Comparison of ENCODE assay signal across 16 cellular contexts in the genomic region with DNA sequence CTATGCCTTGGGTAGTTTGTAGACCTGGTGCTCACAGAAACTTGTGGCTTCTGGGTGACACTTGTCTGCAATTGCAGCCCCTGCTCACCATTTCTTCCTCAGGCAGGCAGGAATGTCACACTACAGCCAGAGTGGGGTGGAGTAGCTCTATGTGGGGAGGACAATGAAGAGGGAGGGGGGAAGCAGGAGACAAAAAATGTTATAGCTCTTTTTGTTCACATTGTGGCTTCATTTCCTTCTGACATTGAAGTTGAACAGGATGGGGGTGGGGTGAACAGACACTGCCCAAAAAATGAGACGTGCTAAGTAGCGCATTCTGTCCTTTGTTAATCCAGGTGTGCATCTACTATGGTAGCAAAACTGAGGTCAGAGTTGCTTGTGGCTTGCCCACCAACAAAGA. TPM values are rescaled to one million over a fixed set of nuclear protein-coding genes. Genes with fewer than 3 reads are reported as not detected.
DNase-seq lines count a peak whose midpoint lies in the region; ATAC-seq and TF ChIP-seq lines count a peak whose summit lies in the region.
"Had no signal": no experiment of that assay in that cellular context is flagged by ENCODE, and none has a peak within 500 bp of the region (broad histone marks: within the 10 kb centered on the region; RNA-seq: fewer than 3 reads in every experiment).

A gene with protein sequence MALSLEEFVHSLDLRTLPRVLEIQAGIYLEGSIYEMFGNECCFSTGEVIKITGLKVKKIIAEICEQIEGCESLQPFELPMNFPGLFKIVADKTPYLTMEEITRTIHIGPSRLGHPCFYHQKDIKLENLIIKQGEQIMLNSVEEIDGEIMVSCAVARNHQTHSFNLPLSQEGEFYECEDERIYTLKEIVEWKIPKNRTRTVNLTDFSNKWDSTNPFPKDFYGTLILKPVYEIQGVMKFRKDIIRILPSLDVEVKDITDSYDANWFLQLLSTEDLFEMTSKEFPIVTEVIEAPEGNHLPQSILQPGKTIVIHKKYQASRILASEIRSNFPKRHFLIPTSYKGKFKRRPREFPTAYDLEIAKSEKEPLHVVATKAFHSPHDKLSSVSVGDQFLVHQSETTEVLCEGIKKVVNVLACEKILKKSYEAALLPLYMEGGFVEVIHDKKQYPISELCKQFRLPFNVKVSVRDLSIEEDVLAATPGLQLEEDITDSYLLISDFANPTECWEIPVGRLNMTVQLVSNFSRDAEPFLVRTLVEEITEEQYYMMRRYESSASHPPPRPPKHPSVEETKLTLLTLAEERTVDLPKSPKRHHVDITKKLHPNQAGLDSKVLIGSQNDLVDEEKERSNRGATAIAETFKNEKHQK (minus strand): TSS at position 124 of the 400 bp plus-strand sequence. CDS start 126 bp downstream, outside the sequence.

- H3K9ac ChIP-seq in mesendoderm (ENCODE audit: low read length) = no peak within 1 kb of the TSS

- peak; percentile 75 for ATAC-seq in CD4-positive, alpha-beta T cell (ENCODE audit: poor library complexity)
- no peak for ATAC-seq in HG03469 (IDR thresholded peaks at IDR 0.05; ENCODE audit: unreplicated experiment)
- ATAC-seq in GM18868 (IDR thresholded peaks at IDR 0.05; ENCODE audit: unreplicated experiment) = no peak
- no peak for ATAC-seq in HG02610 (IDR thresholded peaks at IDR 0.05; ENCODE audit: unreplicated experiment)
- ATAC-seq in GM21526 (IDR thresholded peaks at IDR 0.05; ENCODE audit: low FRiP score, unreplicated experiment) = no peak

- H3K4ac ChIP-seq in mesendoderm (ENCODE audit: low read depth, low read length) = no peak within 1 kb of the TSS

- no peak within 1 kb of the TSS for H4K8ac ChIP-seq in mesendoderm (ENCODE audit: low read depth, low read length)

- intact Hi-C loops in CD4-positive, alpha-beta T cell (cut with DNase I, micrococcal nuclease) = loop anchor here in 1 of 2 experiments (1.0 to 5.0 kb wide), 5 partner anchors 18 to 71 kb away; no protein-coding TSS in a partner anchor
- intact Hi-C loops in T-helper 1 cell treated with Interleukin-12 subunit alpha and Interleukin-12 subunit beta and Interleukin-4 antibody, amounts not matched to agents 30 ng/mL and 1 ng/mL, for 36 hours (cut with micrococcal nuclease) = loop anchor here (1.0 to 10.0 kb wide), 11 partner anchors 7 to 636 kb away; partner anchors contain the start of genes ECHDC1 and RNF146

- no peak within 1 kb of the TSS for H3K18ac ChIP-seq in mesendoderm (ENCODE audit: low read length)

- H3K27me3 ChIP-seq in CD4-positive, alpha-beta T cell (ENCODE audit: control insufficient read depth, insufficient read depth, low read length) = no peaks in the 10 kb centered on the region
- no peaks in the 10 kb centered on the region for H3K27me3 ChIP-seq in mesendoderm (ENCODE audit: insufficient read depth, low read length, poor library complexity)
- H3K27me3 ChIP-seq: testis had no signal

- no peak within 1 kb of the TSS for H3K23ac ChIP-seq in mesendoderm (ENCODE audit: low read length)

- no peaks in the 10 kb centered on the region for H3K36me3 ChIP-seq in mesendoderm (ENCODE audit: control insufficient read depth, insufficient read depth, low read length)

- no peak within 1 kb of the TSS for H3K4me2 ChIP-seq in mesendoderm (ENCODE audit: low read length)

- peak in 9 of 10 experiments; percentile 22 to 56 (median 38) for DNase-seq in CD4-positive, alpha-beta T cell
- peak; percentile 62 for DNase-seq in activated T-cell treated with anti-CD3 and anti-CD28 coated beads, Interleukin-2, amount 50 U/mL, for 48 hours
- peak; percentile 66 for DNase-seq in mesendoderm
- DNase-seq: DMS79 treated with DMSO at 0.1 percent for 48 hours, NCI-H345, testis had no signal

- no peaks in the 10 kb centered on the region for H3K9me3 Mint-ChIP-seq in CD4-positive, alpha-beta T cell

- H3K27ac Mint-ChIP-seq in CD4-positive, alpha-beta T cell = peak within 1 kb of the TSS; percentile 91
- H3K27ac Mint-ChIP-seq: brain had no signal

- H2BK15ac ChIP-seq in mesendoderm (replicated peaks; ENCODE audit: low read depth) = no peak within 1 kb of the TSS

- peaks cover 51% of the 10 kb centered on the region for H3K36me3 Mint-ChIP-seq in CD4-positive, alpha-beta T cell (ENCODE audit: low read depth)
- H3K36me3 Mint-ChIP-seq: brain had no signal

- no peaks in the 10 kb centered on the region for H3K9me3 ChIP-seq in CD4-positive, alpha-beta T cell (ENCODE audit: control insufficient read depth, low read length)
- H3K9me3 ChIP-seq: testis had no signal

- CTCF ChIA-PET in CD4-positive, alpha-beta T cell (lab: Charles Lee) = interaction anchor here (1.0 to 2.0 kb wide), 4 partner anchors 10 to 49 kb away, joined by 3 to 8 read pairs (median 5); no protein-coding TSS in a partner anchor

- no peak within 1 kb of the TSS for H3K4me3 ChIP-seq in mesendoderm (ENCODE audit: low read length)
- H3K4me3 ChIP-seq: lung, testis had no signal

- no CpG with 5 or more reads among the region's 2 CpGs for WGBS in mesendoderm (ENCODE audit: extremely low coverage, insufficient coverage, low lambda C conversion rate)

- H4K5ac ChIP-seq in mesendoderm (ENCODE audit: low read length) = no peak within 1 kb of the TSS

- H3K79me1 ChIP-seq in mesendoderm (ENCODE audit: low read length) = no peaks in the 10 kb centered on the region

- H3K4me1 Mint-ChIP-seq in CD4-positive, alpha-beta T cell (ENCODE audit: low read depth) = peaks cover 72% of the 10 kb centered on the region
- H3K4me1 Mint-ChIP-seq: brain had no signal

- H2BK120ac ChIP-seq in mesendoderm (ENCODE audit: low read depth, low read length) = no peak within 1 kb of the TSS

- no peak within 1 kb of the TSS for H2BK5ac ChIP-seq in mesendoderm (ENCODE audit: low read length)

- no peak for TF ChIP-seq CTCF in CD4-positive, alpha-beta T cell (IDR thresholded peaks at IDR 0.05)

- H3K4me3 Mint-ChIP-seq in CD4-positive, alpha-beta T cell = peak within 1 kb of the TSS; percentile 98
- H3K4me3 Mint-ChIP-seq: brain had no signal

- H3K79me2 ChIP-seq in mesendoderm (ENCODE audit: control insufficient read depth, insufficient read depth, low read length) = no peaks in the 10 kb centered on the region

- peaks cover 1% of the 10 kb centered on the region for H3K4me1 ChIP-seq in mesendoderm (ENCODE audit: control insufficient read depth, low read depth, low read length)
- H3K4me1 ChIP-seq: testis had no signal

- H3K27me3 Mint-ChIP-seq in CD4-positive, alpha-beta T cell = no peaks in the 10 kb centered on the region

- H3K27ac ChIP-seq in CD4-positive, alpha-beta T cell (ENCODE audit: low read depth, low read length) = peak within 1 kb of the TSS; percentile 48
- no peak within 1 kb of the TSS for H3K27ac ChIP-seq in mesendoderm (ENCODE audit: low read depth, low read length)
- H3K27ac ChIP-seq: testis had no signal

- no peak within 1 kb of the TSS for H3K56ac ChIP-seq in mesendoderm (ENCODE audit: low read length)

- no peak within 1 kb of the TSS for H2AK5ac ChIP-seq in mesendoderm (ENCODE audit: low read length)

- POLR2A ChIA-PET in CD4-positive, alpha-beta T cell (lab: Charles Lee) = interaction anchor here (0.6 to 7.0 kb wide), 19 partner anchors 9 to 557 kb away, joined by 3 to 81 read pairs (median 7); partner anchors contain the start of gene ECHDC1

RNA-seq across cellular contexts. Expression of the gene that starts here (rescaled TPM):
- total RNA-seq in CD4-positive, alpha-beta T cell = 10 to 100 TPM; 25.0 to 25.3 TPM
- total RNA-seq in T-helper 1 cell treated with Interleukin-12 subunit alpha and Interleukin-12 subunit beta and Interleukin-4 antibody, amounts not matched to agents 30 ng/mL and 1 ng/mL, for 36 hours = 58.0 and 61.0 TPM in 2 replicates
- 0.01 TPM for polyA plus RNA-seq in mesendoderm (2013, experiment 1 of 2)
- not detected for polyA plus RNA-seq in mesendoderm (2013, experiment 2 of 2)
- total RNA-seq: endothelial cell of umbilical vein, pulmonary artery endothelial cell had no signal
- polyA plus RNA-seq: AG04450, endothelial cell of umbilical vein had no signal
